Comparison of ENCODE assay signal across 1 cellular context in genomic region chr6:106547053-106547414, GRCh38.
TF ChIP-seq lines count a peak whose summit lies in the region.

No MANE protein-coding gene starts in this region.

TF ChIP-seq in WTC11, 78 proteins besides CTCF, POLR2A, EP300 and RAD21 (continued from another document):
- no peak for TF ChIP-seq PRDM15 (CRISPR knock-in tag; IDR thresholded peaks at IDR 0.05)
TF ChIP-seq in WTC11: peak in this region for 0.
